In the genomic region with DNA sequence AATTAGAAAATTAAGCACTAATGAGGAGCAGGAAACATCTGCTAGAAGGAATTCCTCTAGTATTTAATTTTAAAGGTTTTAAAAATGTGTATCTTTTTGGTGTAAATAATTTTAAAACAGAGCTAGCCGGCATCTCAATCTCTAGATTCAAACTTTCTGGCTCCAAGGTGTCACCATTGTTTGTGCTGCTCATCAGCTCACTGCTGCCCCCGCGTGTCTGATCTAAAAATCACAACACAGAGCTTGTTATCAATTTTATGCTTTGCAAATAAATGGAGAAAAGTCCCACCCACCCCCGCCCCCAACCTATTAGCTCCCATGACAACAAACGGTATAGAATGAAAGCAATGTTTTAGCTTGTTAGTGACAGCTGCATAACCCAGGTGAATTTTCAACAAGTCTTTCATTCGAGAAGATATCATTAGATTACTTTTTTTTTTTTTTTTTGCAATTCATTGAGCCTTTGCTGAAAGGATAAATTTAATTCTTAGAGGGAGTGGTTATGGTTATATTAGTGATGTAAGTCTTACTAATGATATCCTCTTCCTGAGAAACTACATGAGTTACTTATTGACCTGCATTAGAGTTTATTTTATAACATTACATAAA, we compare ENCODE assay signal across 8 cellular contexts. TPM values are rescaled to one million over a fixed set of nuclear protein-coding genes. Genes with fewer than 3 reads are reported as not detected.
DNase-seq lines count a peak whose midpoint lies in the region; ATAC-seq and TF ChIP-seq lines count a peak whose summit lies in the region.

No MANE protein-coding gene starts in this region.

- peak overlapping the region; percentile 82 for H3K27ac Mint-ChIP-seq in activated CD4-positive, alpha-beta T cell treated with anti-CD3 and anti-CD28 coated beads for 36 hours

- H3K27me3 ChIP-seq in colonic mucosa: no peaks in the 10 kb centered on the region

- peaks cover 3% of the 10 kb centered on the region for H3K27me3 Mint-ChIP-seq in activated CD4-positive, alpha-beta T cell treated with anti-CD3 and anti-CD28 coated beads for 36 hours

- CTCF ChIA-PET in activated CD4-positive, alpha-beta T cell treated with anti-CD3 and anti-CD28 coated beads for 36 hours (lab: Charles Lee): interaction anchor here (0.6 to 8.7 kb wide), 60 partner anchors 10 to 872 kb away, joined by 3 to 115 read pairs (median 5); a partner anchor contains a TSS

- DNase-seq in D341Med (ENCODE audit: low spot score) (peak; percentile 79), NCI-H446 treated with DMSO at 0.1 percent for 48 hours (lab: John Stamatoyannopoulos, UW) (peak; percentile 44), colonic mucosa (peak; percentile 89), left kidney (ENCODE audit: low read depth, low spot score) (peak; percentile 93)
- DNase-seq in activated CD4-positive, alpha-beta T cell treated with anti-CD3 and anti-CD28 coated beads for 36 hours: peak; percentile 94
- DNase-seq in stimulated activated CD4-positive, alpha-beta T cell treated with anti-CD3 and anti-CD28 coated beads, Interleukin-1b, Interleukin-23, amount 100 ng/mL, for 4 hours (ENCODE audit: low read depth in 2 of 2): peak; percentile 80 to 91

- H3K4me3 ChIP-seq in colonic mucosa: peak overlapping the region; percentile 42

- H3K4me1 Mint-ChIP-seq in activated CD4-positive, alpha-beta T cell treated with anti-CD3 and anti-CD28 coated beads for 36 hours: peaks cover 13% of the 10 kb centered on the region

- POLR2A ChIA-PET in activated CD4-positive, alpha-beta T cell treated with anti-CD3 and anti-CD28 coated beads for 36 hours (lab: Charles Lee): interaction anchor here (0.5 to 1.0 kb wide), 5 partner anchors 74 to 971 kb away, joined by 3 read pairs; no protein-coding TSS in a partner anchor

- no peak overlapping the region for H3K9ac ChIP-seq in colonic mucosa (ENCODE audit: low read depth in 2 of 2, low read length in 2 of 2)

- intact Hi-C loops in activated CD4-positive, alpha-beta T cell treated with anti-CD3 and anti-CD28 coated beads for 36 hours (cut with DNase I, micrococcal nuclease): loop anchor here (1.0 to 5.0 kb wide), 13 partner anchors 29 to 317 kb away; a partner anchor contains a TSS
- intact Hi-C loops in colonic mucosa (cut with DNase I): no loop called here

- peak overlapping the region; percentile 55 for H3K27ac ChIP-seq in colonic mucosa

- no peaks in the 10 kb centered on the region for H3K36me3 Mint-ChIP-seq in activated CD4-positive, alpha-beta T cell treated with anti-CD3 and anti-CD28 coated beads for 36 hours (ENCODE audit: low read depth)

- H3K9me3 ChIP-seq in colonic mucosa: no peaks in the 10 kb centered on the region

- ATAC-seq in HG03159 (IDR thresholded peaks at IDR 0.05; ENCODE audit: unreplicated experiment) (peak; percentile 45), GM21528 (IDR thresholded peaks at IDR 0.05; ENCODE audit: low FRiP score, unreplicated experiment) (no peak)
- peak; percentile 80 for ATAC-seq in activated CD4-positive, alpha-beta T cell treated with anti-CD3 and anti-CD28 coated beads for 36 hours

- no peaks in the 10 kb centered on the region for H3K36me3 ChIP-seq in colonic mucosa

- TF ChIP-seq CTCF in colonic mucosa (IDR thresholded peaks at IDR 0.05): peak; percentile 72

- H3K4me3 Mint-ChIP-seq in activated CD4-positive, alpha-beta T cell treated with anti-CD3 and anti-CD28 coated beads for 36 hours: peak overlapping the region; percentile 76

- H3K9me3 Mint-ChIP-seq in activated CD4-positive, alpha-beta T cell treated with anti-CD3 and anti-CD28 coated beads for 36 hours (ENCODE audit: low read depth): no peaks in the 10 kb centered on the region

- H3K4me1 ChIP-seq in colonic mucosa: no peaks in the 10 kb centered on the region

RNA-seq across cellular contexts. Expression of a gene that starts 11.3 kb away (rescaled TPM):
- total RNA-seq in activated CD4-positive, alpha-beta T cell treated with anti-CD3 and anti-CD28 coated beads for 36 hours: not detected
- 10 to 100 TPM; 11.0 to 20.7 TPM for total RNA-seq in colonic mucosa

RNA-seq across cellular contexts. Expression of a gene that starts 29.6 kb away (rescaled TPM):
- 10 to 100 TPM; 47.5 to 53.8 TPM for total RNA-seq in activated CD4-positive, alpha-beta T cell treated with anti-CD3 and anti-CD28 coated beads for 36 hours
- 10 to 100 TPM; 13.7 to 19.8 TPM for total RNA-seq in colonic mucosa

Comparison
In these comparisons a context has a peak if more than half of its experiments do, and no peak if none do; other contexts are left out.
1. DNase-seq: peak in every context shown above with its lines; median percentile 94 in activated CD4-positive, alpha-beta T cell treated with anti-CD3 and anti-CD28 coated beads for 36 hours; 93 in left kidney; 89 in colonic mucosa; 86 in stimulated activated CD4-positive, alpha-beta T cell treated with anti-CD3 and anti-CD28 coated beads, Interleukin-1b, Interleukin-23, amount 100 ng/mL, for 4 hours; 79 in D341Med; 44 in NCI-H446 treated with DMSO at 0.1 percent for 48 hours.
2. RNA of a gene that starts 11.3 kb away (total RNA-seq): 11.0 to 20.7 TPM in colonic mucosa; not detected in activated CD4-positive, alpha-beta T cell treated with anti-CD3 and anti-CD28 coated beads for 36 hours; every median in the first group is over 10 times any median in the second.